Comparison of ENCODE assay signal across 1 cellular context in genomic region chr1:201643835-201644104, GRCh38.
TF ChIP-seq lines count a peak whose summit lies in the region.

No MANE protein-coding gene starts in this region.

TF ChIP-seq in K562, 482 proteins besides CTCF, POLR2A, EP300 and RAD21 (continued from another document and continues in another):
- TF ChIP-seq ELK3 (CRISPR knock-in tag; IDR thresholded peaks at IDR 0.05) (no peak), ID3 (CRISPR knock-in tag; IDR thresholded peaks at IDR 0.05) (no peak), ID3 (tag; IDR thresholded peaks at IDR 0.05) (no peak), SUPT5H (IDR thresholded peaks at IDR 0.05) (no peak), SREBF2 (CRISPR knock-in tag; IDR thresholded peaks at IDR 0.05) (no peak), UBTF (IDR thresholded peaks at IDR 0.05; ENCODE audit: borderline replicate concordance in 1 of 2, low read depth in 2 of 2, low read length in 2 of 2) (no peak), TEAD1 (CRISPR knock-in tag; IDR thresholded peaks at IDR 0.05) (no peak), TSHZ1 (CRISPR knock-in tag; IDR thresholded peaks at IDR 0.05) (no peak), ZNF143 (CRISPR knock-in tag; IDR thresholded peaks at IDR 0.05) (no peak), KAT8 (IDR thresholded peaks at IDR 0.05; ENCODE audit: low read depth) (no peak), ZNF436 (CRISPR knock-in tag; IDR thresholded peaks at IDR 0.05) (no peak), KDM5B (IDR thresholded peaks at IDR 0.05; ENCODE audit: insufficient replicate concordance, low read depth, low read length) (no peak), PTTG1 (tag; IDR thresholded peaks at IDR 0.05; ENCODE audit: low read depth) (no peak), POLR3A (IDR thresholded peaks at IDR 0.05; ENCODE audit: borderline replicate concordance, extremely low read depth, insufficient read depth, insufficient read length) (no peak), CHD7 (IDR thresholded peaks at IDR 0.05; ENCODE audit: low read depth, low read length) (no peak), GTF2E2 (tag; IDR thresholded peaks at IDR 0.05) (no peak), ASH1L (IDR thresholded peaks at IDR 0.05; ENCODE audit: borderline replicate concordance, low read depth, partially characterized antibody) (no peak), BRCA1 (IDR thresholded peaks at IDR 0.05) (no peak), BRCA1 (CRISPR knock-in tag; IDR thresholded peaks at IDR 0.05) (no peak), TAF7 (tag; IDR thresholded peaks at IDR 0.05) (no peak), NFIX (CRISPR knock-in tag; IDR thresholded peaks at IDR 0.05; ENCODE audit: low read depth) (no peak)
